In the genomic region with DNA sequence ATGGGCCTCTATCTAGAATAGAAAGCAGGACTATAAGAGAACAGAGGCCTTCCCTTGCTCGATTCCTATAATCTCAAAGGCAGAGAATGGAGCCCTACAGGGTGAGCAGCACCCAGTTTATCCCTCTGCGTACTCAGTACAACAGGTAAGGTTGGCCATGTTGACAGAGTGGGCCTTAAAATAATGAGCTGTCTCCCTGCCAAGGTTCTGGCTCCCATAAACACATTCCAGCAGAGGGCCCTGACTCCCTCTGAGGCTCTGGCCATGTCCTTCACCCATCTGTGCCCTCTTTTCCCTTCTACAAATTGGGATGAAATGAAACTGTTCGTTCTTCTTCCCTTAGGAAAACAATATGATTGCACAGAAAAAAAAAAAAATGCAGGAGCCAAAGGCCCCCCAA, we compare ENCODE assay signal across 14 cellular contexts. TPM values are rescaled to one million over a fixed set of nuclear protein-coding genes. Genes with fewer than 3 reads are reported as not detected.
DNase-seq lines count a peak whose midpoint lies in the region; ATAC-seq, FAIRE-seq and TF ChIP-seq lines count a peak whose summit lies in the region.
"Had no signal": no experiment of that assay in that cellular context is flagged by ENCODE, and none has a peak within 500 bp of the region (broad histone marks: within the 10 kb centered on the region; RNA-seq: fewer than 3 reads in every experiment).

No MANE protein-coding gene starts in this region.

- TF ChIP-seq CTCF in SK-N-SH (IDR thresholded peaks at IDR 0.05) (no peak), epithelial cell of proximal tubule (conservative IDR thresholded peaks at IDR 0.05; ENCODE audit: low read depth, low read length) (peak; percentile 13)

- H3K4me2 ChIP-seq in SK-N-SH: no peak overlapping the region

- H3K4me3 ChIP-seq in SK-N-SH (ENCODE audit: low read depth in 2 of 2, low read length in 1 of 2) (no peak overlapping the region), epithelial cell of proximal tubule (ENCODE audit: low read depth, low read length) (no peak overlapping the region), stomach smooth muscle (ENCODE audit: low read length in 2 of 2) (no peak overlapping the region)

- H4K20me1 ChIP-seq in SK-N-SH (ENCODE audit: insufficient read depth): no peaks in the 10 kb centered on the region

- peaks cover 16% of the 10 kb centered on the region for H3F3A ChIP-seq in SK-N-SH (replicated peaks; ENCODE audit: insufficient read depth)

- TF ChIP-seq POLR2A in GM12892 (IDR thresholded peaks at IDR 0.05; ENCODE audit: low read depth, low read length): no peak

- H3K9ac ChIP-seq in SK-N-SH (no peak overlapping the region), stomach smooth muscle (ENCODE audit: low read length in 2 of 2) (peak overlapping the region in 1 of 2 donors; percentile 21)

- H3K27ac ChIP-seq in SK-N-SH (ENCODE audit: low read depth in 2 of 2, low read length in 1 of 2) (no peak overlapping the region), stomach smooth muscle (ENCODE audit: low read length) (peak overlapping the region; percentile 81)

- H2AFZ ChIP-seq in SK-N-SH (ENCODE audit: low read depth): no peak overlapping the region

- 92% methylated on average over 3 of the region's 3 CpGs for WGBS in SK-N-SH (ENCODE audit: low lambda C conversion rate)

- DNase-seq in SK-N-SH (no peak), epithelial cell of proximal tubule (ENCODE audit: low read depth) (no peak), mesenteric fat pad (ENCODE audit: low spot score) (peak; percentile 1), SKM-1 (lab: John Stamatoyannopoulos, UW; ENCODE audit: unreplicated experiment) (no peak), GM12892 (ENCODE audit: insufficient read length) (no peak), GF-D8 (lab: John Stamatoyannopoulos, UW) (no peak)
- DNase-seq: 8988T; activated CD4-positive, alpha-beta memory T cell treated with anti-CD3 and anti-CD28 coated beads, Interleukin-2, amount 10 ng/mL, durations not matched to agents 7 days and 5 days; DMS79 treated with DMSO at 0.1 percent for 48 hours; HCEC 1CT; NCI-H1105; small intestine had no signal

- TF ChIP-seq RAD21 in SK-N-SH (IDR thresholded peaks at IDR 0.05; ENCODE audit: low read length): no peak

- TF ChIP-seq EP300 in SK-N-SH (IDR thresholded peaks at IDR 0.05; ENCODE audit: borderline replicate concordance in 1 of 2, low read depth in 1 of 2, low read length in 1 of 2): no peak

- POLR2A ChIA-PET in SK-N-SH (lab: Yijun Ruan, JAX): no interaction called here

- H3K27me3 ChIP-seq in SK-N-SH (ENCODE audit: insufficient read depth) (no peaks in the 10 kb centered on the region), stomach smooth muscle (ENCODE audit: control insufficient read depth in 1 of 2, insufficient read depth in 2 of 2, low read length in 2 of 2) (no peaks in the 10 kb centered on the region)

- H3K79me2 ChIP-seq in SK-N-SH (ENCODE audit: insufficient read depth): no peaks in the 10 kb centered on the region; the same call in none of the 2 replicates

- no peaks in the 10 kb centered on the region for H3K9me3 ChIP-seq in SK-N-SH
- no peaks in the 10 kb centered on the region for H3K9me3 ChIP-seq in stomach smooth muscle (ENCODE audit: control insufficient read depth in 2 of 2, low read length in 2 of 2)

- FAIRE-seq in GM12892 (lab: Jason Lieb, UNC): no peak
- FAIRE-seq: small intestine had no signal

- peaks cover 0 to 5% of the 10 kb centered on the region in 2 experiments; a peak in 1 of 4 replicates for H3K4me1 ChIP-seq in SK-N-SH (ENCODE audit: control insufficient read depth in 1 of 2, insufficient read depth in 2 of 2, low read depth in 1 of 2, low read length in 1 of 2)
- H3K4me1 ChIP-seq in stomach smooth muscle (ENCODE audit: control insufficient read depth, insufficient read depth, low read length): peaks cover 46% of the 10 kb centered on the region

- CTCF ChIA-PET in SK-N-SH (lab: Yijun Ruan, JAX): interaction anchor here (0.7 to 8.1 kb wide), 6 partner anchors 11 to 339 kb away, joined by 3 to 95 read pairs (median 6); a partner anchor contains a TSS

- no peaks in the 10 kb centered on the region for H3K9me2 ChIP-seq in SK-N-SH

- H3K36me3 ChIP-seq in SK-N-SH (replicated peaks in 1 of 2; ENCODE audit: control insufficient read depth in 1 of 2, insufficient read depth in 2 of 2, low read length in 1 of 2) (peaks cover 8 to 13% of the 10 kb centered on the region in 2 experiments), stomach smooth muscle (ENCODE audit: control insufficient read depth in 2 of 2, insufficient read depth in 2 of 2, low read length in 2 of 2) (peaks cover 29 to 39% of the 10 kb centered on the region in 2 donors)

- ATAC-seq in SK-N-SH treated with all-trans-retinoic acid at 6 μM for 48 hours: no peak

TF ChIP-seq in SK-N-SH, 30 proteins besides CTCF, POLR2A, EP300 and RAD21:
- no peak for TF ChIP-seq POLR2AphosphoS5 (IDR thresholded peaks at IDR 0.05; ENCODE audit: low read depth, low read length)
- TF ChIP-seq SMC3 (IDR thresholded peaks at IDR 0.05; ENCODE audit: low read depth, low read length): 0 out of 2 replicates have a peak, but pooled peaks have one; percentile 5
TF ChIP-seq in SK-N-SH: peak in this region for 1.

TF ChIP-seq in SK-N-SH treated with all-trans-retinoic acid at 6 μM for 48 hours, 23 proteins besides CTCF, POLR2A, EP300 and RAD21:
- no peak for TF ChIP-seq ESRRG (CRISPR knock-in tag; IDR thresholded peaks at IDR 0.05)
- TF ChIP-seq TSHZ2 (CRISPR knock-in tag; IDR thresholded peaks at IDR 0.05): no peak
- TF ChIP-seq CREB5 (CRISPR knock-in tag; IDR thresholded peaks at IDR 0.05; ENCODE audit: low read depth): no peak
- no peak for TF ChIP-seq TCF4 (CRISPR knock-in tag; IDR thresholded peaks at IDR 0.05; ENCODE audit: borderline replicate concordance)
- no peak for TF ChIP-seq BACH2 (CRISPR knock-in tag; IDR thresholded peaks at IDR 0.05; ENCODE audit: borderline replicate concordance)
- TF ChIP-seq ISL1 (CRISPR knock-in tag; IDR thresholded peaks at IDR 0.05): no peak
- no peak for TF ChIP-seq ZFP30 (CRISPR knock-in tag; IDR thresholded peaks at IDR 0.05)
- no peak for TF ChIP-seq OSR1 (CRISPR knock-in tag; IDR thresholded peaks at IDR 0.05)
- TF ChIP-seq ZNF565 (CRISPR knock-in tag; conservative IDR thresholded peaks at IDR 0.05; ENCODE audit: low read depth): no peak
- no peak for TF ChIP-seq CSRNP3 (CRISPR knock-in tag; IDR thresholded peaks at IDR 0.05)
- TF ChIP-seq GLIS3 (CRISPR knock-in tag; IDR thresholded peaks at IDR 0.05): no peak

RNA-seq across cellular contexts. Expression of gene PNMA1, which starts 16.9 kb away (rescaled TPM):
- 19.5 and 31.5 TPM in 2 replicates for polyA plus RNA-seq in SK-N-SH (2012; rRNA removed)
- polyA plus RNA-seq in SK-N-SH (2012; cell fraction: cytosol; rRNA removed): 40.3 and 44.6 TPM in 2 replicates
- polyA plus RNA-seq in SK-N-SH (2012; cell fraction: nucleus; rRNA removed): 28.6 and 29.8 TPM in 2 replicates
- total RNA-seq in epithelial cell of proximal tubule (22.9 and 23.6 TPM in 2 replicates), mesenteric fat pad (49.3 TPM)
- polyA plus RNA-seq in GM12892 (2012; ENCODE audit: missing spikeins): 13.3 TPM
